In the genomic region with DNA sequence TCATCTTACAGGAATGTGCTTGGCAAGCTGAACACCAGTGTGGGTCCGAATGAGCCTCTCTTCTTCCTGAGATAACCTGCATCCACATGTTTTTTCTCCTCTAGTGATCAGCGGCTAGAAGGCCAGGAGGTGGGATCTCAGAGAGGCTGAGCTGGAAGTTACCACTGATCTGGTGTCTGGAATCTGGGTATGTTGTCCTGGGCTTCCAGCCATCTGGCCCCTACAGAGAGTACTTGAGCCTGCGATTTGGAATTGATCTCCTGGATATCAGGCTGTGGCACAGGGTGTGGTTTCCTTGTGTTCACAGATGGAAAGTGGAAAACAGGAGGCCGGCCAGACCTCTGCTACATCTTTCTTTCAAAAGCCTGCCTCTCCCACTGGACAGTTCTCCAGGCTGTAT, we compare ENCODE assay signal across 1 cellular context.
TF ChIP-seq lines count a peak whose summit lies in the region.

No MANE protein-coding gene starts in this region.

TF ChIP-seq in WTC11, 78 proteins besides CTCF, POLR2A, EP300 and RAD21 (continued from another document):
- TF ChIP-seq, protein P1, sequence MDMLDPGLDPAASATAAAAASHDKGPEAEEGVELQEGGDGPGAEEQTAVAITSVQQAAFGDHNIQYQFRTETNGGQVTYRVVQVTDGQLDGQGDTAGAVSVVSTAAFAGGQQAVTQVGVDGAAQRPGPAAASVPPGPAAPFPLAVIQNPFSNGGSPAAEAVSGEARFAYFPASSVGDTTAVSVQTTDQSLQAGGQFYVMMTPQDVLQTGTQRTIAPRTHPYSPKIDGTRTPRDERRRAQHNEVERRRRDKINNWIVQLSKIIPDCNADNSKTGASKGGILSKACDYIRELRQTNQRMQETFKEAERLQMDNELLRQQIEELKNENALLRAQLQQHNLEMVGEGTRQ (CRISPR knock-in tag; IDR thresholded peaks at IDR 0.05), result no peak
